ENCODE assay signal across 8 cellular contexts in the genomic region with DNA sequence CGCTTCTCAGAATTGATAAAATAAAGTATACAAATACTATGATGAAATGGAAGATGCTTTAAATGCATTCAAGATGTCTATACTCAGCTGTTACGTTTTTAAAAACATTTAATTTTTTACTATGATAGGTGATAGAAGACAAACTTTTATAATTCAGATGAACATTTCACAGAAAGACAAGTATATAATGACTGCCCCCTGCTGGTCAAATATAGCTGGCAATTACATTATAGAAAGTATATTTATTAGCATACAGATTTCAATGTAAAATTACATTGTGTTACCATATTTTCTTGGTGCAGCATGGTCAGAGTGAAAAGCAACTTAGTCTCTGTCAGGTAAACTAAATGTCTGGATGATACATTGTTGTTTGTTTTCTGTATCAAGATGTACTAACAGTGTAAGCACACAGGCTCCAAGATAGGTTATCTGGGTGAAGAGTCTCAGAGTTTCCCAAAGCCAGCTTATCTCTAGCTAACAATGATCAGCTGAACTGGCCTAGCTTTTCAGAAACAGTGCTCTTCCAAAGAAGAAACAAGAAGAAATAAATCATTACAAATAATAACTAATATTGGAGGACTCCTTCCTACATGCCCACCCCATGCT. TPM values are rescaled to one million over a fixed set of nuclear protein-coding genes. Genes with fewer than 3 reads are reported as not detected.
DNase-seq lines count a peak whose midpoint lies in the region; ATAC-seq and TF ChIP-seq lines count a peak whose summit lies in the region.

No MANE protein-coding gene starts in this region.

- no peak overlapping the region for H3K4me3 ChIP-seq in fibroblast of the aortic adventitia (ENCODE audit: low read depth, low read length)
- H3K4me3 ChIP-seq in suprapubic skin = no peak overlapping the region

- no peaks in the 10 kb centered on the region for H3K27me3 ChIP-seq in suprapubic skin

- no peak for TF ChIP-seq EP300 in suprapubic skin (IDR thresholded peaks at IDR 0.05)

- in situ Hi-C loops in GM13976 (cut with MboI; ENCODE audit: low sequenced_read_pairs, unreplicated experiment) = loop anchor here (25.0 kb wide), 2 partner anchors 104 to 429 kb away; no protein-coding TSS in a partner anchor

- H3K9me3 ChIP-seq in suprapubic skin = no peaks in the 10 kb centered on the region

- peak; percentile 36 for DNase-seq in CD1c-positive myeloid dendritic cell (ENCODE audit: extremely low spot score)
- DNase-seq in GM13976 (ENCODE audit: low spot score) = peak; percentile 20
- DNase-seq in RPMI7951 (ENCODE audit: low read depth) = peak; percentile 32
- peak; percentile 56 for DNase-seq in fibroblast of the aortic adventitia (ENCODE audit: low read depth)
- no peak for DNase-seq in suprapubic skin (ENCODE audit: low spot score in 2 of 2)
- no peak for DNase-seq in cerebellar nuclear complex (lab: John Stamatoyannopoulos, UW)

- no peaks in the 10 kb centered on the region for H3K36me3 ChIP-seq in suprapubic skin

- 58% methylated on average over 2 of the region's 2 CpGs for WGBS in suprapubic skin

- no peak for TF ChIP-seq POLR2A in suprapubic skin (IDR thresholded peaks at IDR 0.05)

- ATAC-seq in GM18907 (IDR thresholded peaks at IDR 0.05; ENCODE audit: unreplicated experiment) = no peak
- no peak for ATAC-seq in GM21723 (IDR thresholded peaks at IDR 0.05; ENCODE audit: unreplicated experiment)

- H3K27ac ChIP-seq in suprapubic skin = no peak overlapping the region

- peak; percentile 5 for TF ChIP-seq CTCF in GM13976 (IDR thresholded peaks at IDR 0.05; ENCODE audit: borderline replicate concordance, control extremely low read depth, extremely low read depth, insufficient read depth, missing control alignments)
- TF ChIP-seq CTCF in fibroblast of the aortic adventitia (IDR thresholded peaks at IDR 0.05; ENCODE audit: insufficient read depth, low read length) = peak; percentile 58
- peak; percentile 18 to 38 for TF ChIP-seq CTCF in suprapubic skin (IDR thresholded peaks at IDR 0.05)

- H3K4me1 ChIP-seq in suprapubic skin = no peaks in the 10 kb centered on the region

RNA-seq across cellular contexts. Expression of a gene that starts 54.1 kb away (rescaled TPM):
- 357 and 381 TPM in 2 replicates for total RNA-seq in RPMI7951 (2014; rRNA removed; shearing (Covaris generic))
- total RNA-seq in fibroblast of the aortic adventitia (ENCODE audit: low replicate concordance) (142 and 242 TPM in 2 replicates), suprapubic skin (10 to 100 TPM; 18.4 to 46.5 (median 36.4) TPM)

Comparison
In these comparisons a context has a peak if more than half of its experiments do, and no peak if none do; other contexts are left out.
1. DNase-seq: peak in CD1c-positive myeloid dendritic cell (single experiment), GM13976 (single experiment), RPMI7951 (single experiment) and fibroblast of the aortic adventitia (single experiment); none in suprapubic skin (0 of 2) and cerebellar nuclear complex (0 of 2).
2. CTCF ChIP-seq: peak in every context shown above with its lines; median percentile 58 in fibroblast of the aortic adventitia; 28 in suprapubic skin; 5 in GM13976.